In the genomic region with DNA sequence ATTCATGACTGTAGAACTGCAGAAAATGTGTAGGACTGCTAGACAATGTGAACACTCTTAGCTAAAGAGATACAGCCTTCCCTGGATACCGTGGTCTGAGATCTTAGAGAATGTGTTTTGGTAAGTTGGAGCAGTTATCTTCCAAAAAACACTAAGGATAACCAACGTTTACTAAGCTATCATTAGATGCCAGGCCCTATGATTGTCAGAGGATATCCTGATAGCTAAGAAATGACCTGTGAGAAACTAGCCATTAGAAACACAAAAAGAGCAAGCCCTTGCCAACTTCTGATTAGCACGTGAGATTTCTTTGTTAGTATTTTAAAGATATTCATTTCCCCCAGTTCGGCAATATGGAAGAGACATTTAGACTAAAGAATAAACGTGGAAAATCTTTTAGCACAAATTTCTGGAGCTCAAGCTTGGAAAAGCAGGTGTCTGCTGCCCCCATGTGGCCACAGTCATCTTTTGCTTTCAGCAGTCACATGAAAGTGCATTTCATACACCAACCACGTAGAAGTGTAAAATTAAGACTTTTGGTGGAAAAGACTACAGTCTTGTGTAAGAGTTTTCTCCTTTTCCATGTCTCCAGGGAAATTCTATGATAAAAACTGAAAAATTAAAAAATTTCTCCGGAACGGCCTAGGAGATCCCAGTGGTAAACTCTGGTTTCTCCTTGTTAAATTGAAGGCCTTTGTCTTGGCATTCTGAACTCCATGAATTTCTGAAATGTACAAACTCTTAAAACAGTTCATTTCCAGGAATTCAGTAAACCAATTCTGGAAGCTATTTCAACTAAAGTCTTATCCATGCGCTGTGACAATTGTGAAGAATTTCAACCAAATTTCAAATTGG, we compare ENCODE assay signal across 8 cellular contexts.
DNase-seq lines count a peak whose midpoint lies in the region; ATAC-seq and TF ChIP-seq lines count a peak whose summit lies in the region.

No MANE protein-coding gene starts in this region.

- H3K4me1 ChIP-seq in SJCRH30 (no peaks in the 10 kb centered on the region), heart left ventricle (no peaks in the 10 kb centered on the region)

- no peaks in the 10 kb centered on the region for H3K36me3 ChIP-seq in SJCRH30
- H3K36me3 ChIP-seq in heart left ventricle = no peaks in the 10 kb centered on the region

- ATAC-seq in heart left ventricle (no peak), GM21381 (IDR thresholded peaks at IDR 0.05; ENCODE audit: unreplicated experiment) (no peak), GM21825 (IDR thresholded peaks at IDR 0.05; ENCODE audit: unreplicated experiment) (no peak)

- peak; percentile 56 to 92 (median 76) for TF ChIP-seq CTCF in heart left ventricle (IDR thresholded peaks at IDR 0.05)

- no peak overlapping the region for H3K27ac ChIP-seq in SJCRH30
- no peak overlapping the region for H3K27ac ChIP-seq in heart left ventricle

- H3K27me3 ChIP-seq in SJCRH30 = no peaks in the 10 kb centered on the region
- H3K27me3 ChIP-seq in heart left ventricle = no peaks in the 10 kb centered on the region

- no peak for TF ChIP-seq POLR2A in heart left ventricle (IDR thresholded peaks at IDR 0.05)

- intact Hi-C loops in heart left ventricle (cut with DNase I) = loop anchor here in 6 of 10 donors (2.0 to 10.0 kb wide), 4 partner anchors 606 to 1084 kb away; no protein-coding TSS in a partner anchor

- DNase-seq in D341Med (ENCODE audit: low spot score) (peak; percentile 48), HT-29 (ENCODE audit: low spot score) (peak; percentile 87), SJCRH30 (peak; percentile 29 to 53), heart left ventricle (peak; percentile 37 to 74 (median 54)), pulmonary artery endothelial cell (ENCODE audit: low read depth, low spot score) (peak; percentile 35)
- peak; percentile 68 for DNase-seq in activated naive CD4-positive, alpha-beta T cell treated with anti-CD3 and anti-CD28 coated beads, Interleukin-2, amount 50 U/mL, for 16 hours

- WGBS in heart left ventricle, 4 donors = 14 to 19% (median 15%) methylated on average over 9 of the region's 9 CpGs

- H3K4me3 ChIP-seq in SJCRH30 (no peak overlapping the region), heart left ventricle (no peak overlapping the region)

- no peaks in the 10 kb centered on the region for H3K9me3 ChIP-seq in SJCRH30 (replicated peaks)
- no peaks in the 10 kb centered on the region for H3K9me3 ChIP-seq in heart left ventricle

Comparison
In these comparisons a context has a peak if more than half of its experiments do, and no peak if none do; other contexts are left out.
1. DNase-seq: peak in every context shown above with its lines; median percentile 87 in HT-29; 68 in activated naive CD4-positive, alpha-beta T cell treated with anti-CD3 and anti-CD28 coated beads, Interleukin-2, amount 50 U/mL, for 16 hours; 54 in heart left ventricle; 48 in D341Med; 41 in SJCRH30; 35 in pulmonary artery endothelial cell.